ENCODE assay signal across 1 cellular context in the genomic region with DNA sequence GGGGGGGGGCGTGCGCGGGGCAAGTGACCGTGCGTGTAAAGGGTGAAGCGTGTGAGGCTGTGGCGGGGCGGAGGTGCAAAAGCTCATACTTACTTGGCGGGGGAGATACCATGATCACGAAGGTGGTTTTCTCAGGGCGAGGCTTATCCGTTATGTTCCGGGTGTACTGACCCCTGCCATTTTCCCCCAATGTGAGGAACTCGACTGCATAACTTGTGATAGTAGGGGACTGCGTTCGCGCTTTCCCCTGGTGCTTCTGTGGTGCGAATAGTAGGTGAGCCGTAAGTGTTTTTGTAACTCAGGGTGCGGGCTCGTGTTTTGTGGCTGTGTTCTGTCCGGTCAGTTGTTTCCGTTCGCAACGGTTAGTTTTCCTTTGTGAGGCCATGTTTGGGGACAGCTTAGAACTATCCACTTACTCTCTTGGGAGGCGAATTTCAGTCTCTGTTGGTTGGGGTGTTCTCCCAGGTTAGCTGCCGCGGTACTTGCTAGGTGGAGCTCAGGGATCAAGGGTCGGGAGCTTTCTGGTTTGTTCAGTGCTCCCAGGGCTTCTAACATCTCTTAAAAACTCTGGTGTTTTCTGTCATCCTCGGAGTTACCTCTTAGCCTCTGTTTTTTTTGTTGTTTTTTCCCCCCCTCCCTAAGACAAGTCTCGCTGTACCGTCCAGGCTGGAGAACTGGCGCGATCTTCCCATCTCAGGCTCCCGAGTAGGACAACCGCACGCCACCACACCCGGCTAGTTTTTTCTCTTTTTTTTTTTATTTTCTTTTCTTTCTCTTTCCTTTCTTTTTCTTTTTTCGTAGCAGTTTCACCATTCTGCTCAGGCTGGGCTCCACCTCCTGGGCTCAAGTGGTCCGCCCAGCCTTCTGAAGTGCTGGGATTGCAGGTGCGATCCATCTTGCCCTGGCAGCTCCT.
TF ChIP-seq lines count a peak whose summit lies in the region.
"Not testable (repeated sequence)": the region's sequence is repeated elsewhere in the genome, so short reads cannot be mapped to it uniquely, and the experiment has no call there.

No MANE protein-coding gene starts in this region.

TF ChIP-seq in K562, 482 proteins besides CTCF, POLR2A, EP300 and RAD21 (continued from another document and continues in another):
- peak in 1 of 2 experiments; percentile 99; a peak in 2 of 4 replicates for TF ChIP-seq ZMIZ1 (IDR thresholded peaks at IDR 0.05; ENCODE audit: low read depth in 2 of 2, low read length in 2 of 2)
- peak; percentile 88 for TF ChIP-seq ZNF511 (CRISPR knock-in tag; IDR thresholded peaks at IDR 0.05)
- TF ChIP-seq KDM1A (IDR thresholded peaks at IDR 0.05) = peak; percentile 22 to 58; a peak in 3 of 4 replicates
- peak; percentile 89 for TF ChIP-seq KLF13 (tag; IDR thresholded peaks at IDR 0.05; ENCODE audit: borderline replicate concordance, low read depth)
- peak in 1 of 2 experiments; percentile 65; a peak in 2 of 3 replicates for TF ChIP-seq CBX3 (IDR thresholded peaks at IDR 0.05; ENCODE audit: borderline replicate concordance in 1 of 2, low read length in 2 of 2)
- TF ChIP-seq MYNN (IDR thresholded peaks at IDR 0.05) = peak; percentile 88
- not testable (repeated sequence) for TF ChIP-seq MYNN (CRISPR knock-in tag; IDR thresholded peaks at IDR 0.05)
- peak; percentile 93; the same call in 1 of the 2 replicates for TF ChIP-seq NR4A1 (CRISPR knock-in tag; IDR thresholded peaks at IDR 0.05)
- TF ChIP-seq NR4A1 (tag; IDR thresholded peaks at IDR 0.05) = 0 out of 2 replicates have a peak, but pooled peaks have one; percentile 39
- peak; percentile 95 for TF ChIP-seq ZNF174 (CRISPR knock-in tag; IDR thresholded peaks at IDR 0.05)
- peak; percentile 72 for TF ChIP-seq NFRKB (IDR thresholded peaks at IDR 0.05; ENCODE audit: low read depth)
- TF ChIP-seq, protein P1, sequence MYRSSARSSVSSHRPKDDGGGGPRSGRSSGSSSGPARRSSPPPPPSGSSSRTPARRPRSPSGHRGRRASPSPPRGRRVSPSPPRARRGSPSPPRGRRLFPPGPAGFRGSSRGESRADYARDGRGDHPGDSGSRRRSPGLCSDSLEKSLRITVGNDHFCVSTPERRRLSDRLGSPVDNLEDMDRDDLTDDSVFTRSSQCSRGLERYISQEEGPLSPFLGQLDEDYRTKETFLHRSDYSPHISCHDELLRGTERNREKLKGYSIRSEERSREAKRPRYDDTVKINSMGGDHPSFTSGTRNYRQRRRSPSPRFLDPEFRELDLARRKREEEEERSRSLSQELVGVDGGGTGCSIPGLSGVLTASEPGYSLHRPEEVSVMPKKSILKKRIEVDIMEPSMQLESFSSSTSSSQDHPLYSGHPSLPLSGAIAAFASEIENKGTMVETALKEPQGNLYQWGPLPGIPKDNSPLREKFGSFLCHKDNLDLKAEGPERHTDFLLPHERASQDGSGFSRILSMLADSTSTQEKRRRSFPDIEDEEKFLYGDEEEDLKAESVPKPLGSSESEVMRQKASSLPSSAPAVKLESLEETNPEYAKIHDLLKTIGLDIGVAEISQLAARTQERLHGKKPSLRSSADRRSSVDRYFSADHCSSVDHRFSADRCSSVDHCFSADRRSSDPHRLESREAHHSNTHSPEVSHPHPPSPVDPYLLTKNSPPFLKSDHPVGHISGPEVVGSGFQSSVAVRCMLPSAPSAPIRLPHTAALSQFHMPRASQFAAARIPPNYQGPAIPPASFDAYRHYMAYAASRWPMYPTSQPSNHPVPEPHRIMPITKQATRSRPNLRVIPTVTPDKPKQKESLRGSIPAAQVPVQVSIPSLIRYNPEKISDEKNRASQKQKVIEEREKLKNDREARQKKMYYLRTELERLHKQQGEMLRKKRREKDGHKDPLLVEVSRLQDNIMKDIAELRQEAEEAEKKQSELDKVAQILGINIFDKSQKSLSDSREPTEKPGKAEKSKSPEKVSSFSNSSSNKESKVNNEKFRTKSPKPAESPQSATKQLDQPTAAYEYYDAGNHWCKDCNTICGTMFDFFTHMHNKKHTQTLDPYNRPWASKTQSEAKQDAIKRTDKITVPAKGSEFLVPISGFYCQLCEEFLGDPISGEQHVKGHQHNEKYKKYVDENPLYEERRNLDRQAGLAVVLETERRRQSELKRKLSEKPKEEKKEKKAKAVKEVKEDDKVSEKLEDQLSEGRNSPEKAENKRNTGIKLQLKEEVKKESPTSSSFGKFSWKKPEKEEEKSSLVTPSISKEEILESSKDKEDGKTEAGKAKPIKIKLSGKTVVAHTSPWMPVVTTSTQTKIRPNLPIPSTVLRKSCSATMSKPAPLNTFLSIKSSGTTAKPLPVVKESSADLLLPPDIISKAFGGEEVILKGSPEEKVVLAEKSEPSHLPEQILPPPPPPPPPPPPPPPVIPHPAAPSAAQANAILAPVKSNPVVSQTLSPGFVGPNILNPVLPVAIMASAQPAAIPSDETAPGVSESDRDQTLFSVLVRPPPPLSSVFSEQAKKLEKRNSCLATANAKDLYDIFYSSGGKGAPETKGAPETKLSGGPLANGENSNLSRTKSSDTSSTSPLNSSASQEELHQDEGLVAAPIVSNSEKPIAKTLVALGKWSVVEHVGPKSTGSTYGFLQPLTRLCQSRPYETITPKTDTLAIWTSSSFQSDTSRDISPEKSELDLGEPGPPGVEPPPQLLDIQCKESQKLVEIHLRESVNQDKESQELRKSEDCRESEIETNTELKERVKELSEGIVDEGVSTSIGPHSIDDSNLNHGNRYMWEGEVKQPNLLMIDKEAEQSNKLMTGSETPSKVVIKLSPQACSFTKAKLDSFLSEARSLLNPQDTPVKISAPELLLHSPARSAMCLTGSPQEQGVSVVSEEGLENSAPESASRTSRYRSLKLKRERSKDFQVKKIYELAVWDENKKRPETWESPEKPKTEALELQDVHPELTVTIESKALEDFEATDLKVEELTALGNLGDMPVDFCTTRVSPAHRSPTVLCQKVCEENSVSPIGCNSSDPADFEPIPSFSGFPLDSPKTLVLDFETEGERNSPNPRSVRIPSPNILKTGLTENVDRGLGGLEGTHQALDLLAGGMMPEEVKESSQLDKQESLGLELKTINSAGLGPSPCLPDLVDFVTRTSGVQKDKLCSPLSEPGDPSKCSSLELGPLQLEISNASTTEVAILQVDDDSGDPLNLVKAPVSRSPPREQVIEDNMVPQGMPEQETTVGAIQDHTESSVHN (IDR thresholded peaks at IDR 0.05; ENCODE audit: borderline replicate concordance in 1 of 2, low read depth in 1 of 2) = peak in 1 of 2 experiments; percentile 94; a peak in 2 of 4 replicates
- 0 out of 2 replicates have a peak, but pooled peaks have one; percentile 29 for TF ChIP-seq SMARCA4 (IDR thresholded peaks at IDR 0.05)
- TF ChIP-seq PHF20 (IDR thresholded peaks at IDR 0.05; ENCODE audit: partially characterized antibody) = peak; percentile 71
- TF ChIP-seq JUNB (CRISPR knock-in tag; conservative IDR thresholded peaks at IDR 0.05) = peak; percentile 84
- peak; percentile 78; the same call in 1 of the 2 replicates for TF ChIP-seq GTF2A2 (tag; IDR thresholded peaks at IDR 0.05)
- TF ChIP-seq ZNF75A (CRISPR knock-in tag; IDR thresholded peaks at IDR 0.05) = peak; percentile 86
- TF ChIP-seq TAL1 (IDR thresholded peaks at IDR 0.05) = peak; percentile 26
- TF ChIP-seq KLF16 (IDR thresholded peaks at IDR 0.05) = 0 out of 2 replicates have a peak, but pooled peaks have one; percentile 53
- TF ChIP-seq LARP7 (IDR thresholded peaks at IDR 0.05) = 0 out of 2 replicates have a peak, but pooled peaks have one; percentile 53
- peak; percentile 100 for TF ChIP-seq CHCHD3 (CRISPR knock-in tag; IDR thresholded peaks at IDR 0.05)
- TF ChIP-seq KDM2B (CRISPR knock-in tag; IDR thresholded peaks at IDR 0.05) = peak; percentile 84; the same call in 1 of the 2 replicates
- peak; percentile 84 for TF ChIP-seq ZBTB8A (IDR thresholded peaks at IDR 0.05; ENCODE audit: partially characterized antibody)
- TF ChIP-seq PREB (CRISPR knock-in tag; IDR thresholded peaks at IDR 0.05) = peak; percentile 90; the same call in 1 of the 2 replicates
- TF ChIP-seq ZNF778 (CRISPR knock-in tag; IDR thresholded peaks at IDR 0.05) = 0 out of 2 replicates have a peak, but pooled peaks have one; percentile 37
- TF ChIP-seq ZSCAN29 (IDR thresholded peaks at IDR 0.05) = peak; percentile 80; the same call in 1 of the 2 replicates
- peak; percentile 59; the same call in 1 of the 2 replicates for TF ChIP-seq BHLHE40 (IDR thresholded peaks at IDR 0.05; ENCODE audit: low read length)
- TF ChIP-seq RBM22 (IDR thresholded peaks at IDR 0.05; ENCODE audit: low read depth, low read length, poor library complexity, severe bottlenecking) = peak; percentile 26
- TF ChIP-seq, protein P2, sequence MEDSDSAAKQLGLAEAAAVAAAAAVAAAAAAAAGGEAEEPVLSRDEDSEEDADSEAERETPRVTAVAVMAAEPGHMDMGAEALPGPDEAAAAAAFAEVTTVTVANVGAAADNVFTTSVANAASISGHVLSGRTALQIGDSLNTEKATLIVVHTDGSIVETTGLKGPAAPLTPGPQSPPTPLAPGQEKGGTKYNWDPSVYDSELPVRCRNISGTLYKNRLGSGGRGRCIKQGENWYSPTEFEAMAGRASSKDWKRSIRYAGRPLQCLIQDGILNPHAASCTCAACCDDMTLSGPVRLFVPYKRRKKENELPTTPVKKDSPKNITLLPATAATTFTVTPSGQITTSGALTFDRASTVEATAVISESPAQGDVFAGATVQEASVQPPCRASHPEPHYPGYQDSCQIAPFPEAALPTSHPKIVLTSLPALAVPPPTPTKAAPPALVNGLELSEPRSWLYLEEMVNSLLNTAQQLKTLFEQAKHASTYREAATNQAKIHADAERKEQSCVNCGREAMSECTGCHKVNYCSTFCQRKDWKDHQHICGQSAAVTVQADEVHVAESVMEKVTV (CRISPR knock-in tag; IDR thresholded peaks at IDR 0.05) = peak; percentile 98
- peak; percentile 80 for TF ChIP-seq ATF7 (IDR thresholded peaks at IDR 0.05)
- peak; percentile 95 for TF ChIP-seq ZNF347 (CRISPR knock-in tag; IDR thresholded peaks at IDR 0.05; ENCODE audit: low read depth)
- 0 out of 2 replicates have a peak, but pooled peaks have one; percentile 66 for TF ChIP-seq ZEB2 (IDR thresholded peaks at IDR 0.05)
- TF ChIP-seq, protein P3, sequence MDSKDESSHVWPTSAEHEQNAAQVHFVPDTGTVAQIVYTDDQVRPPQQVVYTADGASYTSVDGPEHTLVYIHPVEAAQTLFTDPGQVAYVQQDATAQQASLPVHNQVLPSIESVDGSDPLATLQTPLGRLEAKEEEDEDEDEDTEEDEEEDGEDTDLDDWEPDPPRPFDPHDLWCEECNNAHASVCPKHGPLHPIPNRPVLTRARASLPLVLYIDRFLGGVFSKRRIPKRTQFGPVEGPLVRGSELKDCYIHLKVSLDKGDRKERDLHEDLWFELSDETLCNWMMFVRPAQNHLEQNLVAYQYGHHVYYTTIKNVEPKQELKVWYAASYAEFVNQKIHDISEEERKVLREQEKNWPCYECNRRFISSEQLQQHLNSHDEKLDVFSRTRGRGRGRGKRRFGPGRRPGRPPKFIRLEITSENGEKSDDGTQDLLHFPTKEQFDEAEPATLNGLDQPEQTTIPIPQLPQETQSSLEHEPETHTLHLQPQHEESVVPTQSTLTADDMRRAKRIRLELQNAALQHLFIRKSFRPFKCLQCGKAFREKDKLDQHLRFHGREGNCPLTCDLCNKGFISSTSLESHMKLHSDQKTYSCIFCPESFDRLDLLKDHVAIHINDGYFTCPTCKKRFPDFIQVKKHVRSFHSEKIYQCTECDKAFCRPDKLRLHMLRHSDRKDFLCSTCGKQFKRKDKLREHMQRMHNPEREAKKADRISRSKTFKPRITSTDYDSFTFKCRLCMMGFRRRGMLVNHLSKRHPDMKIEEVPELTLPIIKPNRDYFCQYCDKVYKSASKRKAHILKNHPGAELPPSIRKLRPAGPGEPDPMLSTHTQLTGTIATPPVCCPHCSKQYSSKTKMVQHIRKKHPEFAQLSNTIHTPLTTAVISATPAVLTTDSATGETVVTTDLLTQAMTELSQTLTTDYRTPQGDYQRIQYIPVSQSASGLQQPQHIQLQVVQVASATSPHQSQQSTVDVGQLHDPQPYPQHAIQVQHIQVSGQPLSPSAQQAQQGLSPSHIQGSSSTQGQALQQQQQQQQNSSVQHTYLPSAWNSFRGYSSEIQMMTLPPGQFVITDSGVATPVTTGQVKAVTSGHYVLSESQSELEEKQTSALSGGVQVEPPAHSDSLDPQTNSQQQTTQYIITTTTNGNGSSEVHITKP (IDR thresholded peaks at IDR 0.05; ENCODE audit: partially characterized antibody) = peak; percentile 95
- TF ChIP-seq ZNF589 (CRISPR knock-in tag; IDR thresholded peaks at IDR 0.05; ENCODE audit: low read depth) = peak; percentile 85
- peak; percentile 98 for TF ChIP-seq ZNF696 (CRISPR knock-in tag; conservative IDR thresholded peaks at IDR 0.05)
